In the genomic region with DNA sequence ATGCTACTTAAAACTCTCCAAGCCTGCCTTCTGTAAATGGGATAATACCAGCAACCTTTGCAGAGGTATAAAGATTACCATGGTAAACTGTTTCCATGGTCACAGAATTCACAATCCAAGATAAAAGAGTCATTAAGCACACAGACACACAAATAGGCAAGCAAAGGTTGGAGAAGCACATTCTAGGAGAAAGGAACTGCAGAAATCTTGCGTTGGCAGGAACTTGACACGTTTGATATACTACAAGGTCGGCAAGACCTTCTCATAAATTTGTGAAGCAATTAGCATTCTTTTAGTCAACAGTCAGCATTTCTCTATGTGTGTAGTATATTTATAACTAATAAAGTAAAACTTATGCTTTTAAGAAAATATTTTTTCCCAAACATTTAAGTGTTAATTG, we compare ENCODE assay signal across 27 cellular contexts. TPM values are rescaled to one million over a fixed set of nuclear protein-coding genes. Genes with fewer than 3 reads are reported as not detected.
DNase-seq lines count a peak whose midpoint lies in the region; FAIRE-seq and TF ChIP-seq lines count a peak whose summit lies in the region.
"Had no signal": no experiment of that assay in that cellular context is flagged by ENCODE, and none has a peak within 500 bp of the region (broad histone marks: within the 10 kb centered on the region; RNA-seq: fewer than 3 reads in every experiment).

No MANE protein-coding gene starts in this region.

- H3K27ac ChIP-seq in VCaP: peak overlapping the region; percentile 49
- H3K27ac ChIP-seq in mesenchymal stem cell (ENCODE audit: low read length, poor library complexity, severe bottlenecking): no peak overlapping the region
- H3K27ac ChIP-seq in uterus: peak overlapping the region in 1 of 2 donors; percentile 71
- H3K27ac ChIP-seq: lower lobe of right lung, SJSA1, tibial nerve had no signal

- WGBS in mesenchymal stem cell: 33% methylated on average over 2 of the region's 3 CpGs

- no peak overlapping the region for H3K14ac ChIP-seq in mesenchymal stem cell (ENCODE audit: low read length in 2 of 2)

- FAIRE-seq in HTR-8/SVneo (lab: Jason Lieb, UNC): no peak
- FAIRE-seq: bronchial epithelial cell, GM18507 had no signal

- intact Hi-C loops in uterus (cut with DNase I; ENCODE audit: low total_unique reads): no loop called here

- no peak overlapping the region for H3K23ac ChIP-seq in mesenchymal stem cell (ENCODE audit: low read length in 2 of 2)

- H3K4me1 ChIP-seq in mesenchymal stem cell (ENCODE audit: control insufficient read depth, insufficient read depth, low read depth, low read length) (peaks cover 1% of the 10 kb centered on the region), uterus (peaks cover 5% of the 10 kb centered on the region in 2 donors)
- H3K4me1 ChIP-seq: SJSA1, tibial nerve had no signal

- H2BK5ac ChIP-seq in mesenchymal stem cell (ENCODE audit: low read depth, low read length, poor library complexity, severe bottlenecking): no peak overlapping the region

- H2BK120ac ChIP-seq in mesenchymal stem cell (ENCODE audit: low read depth, low read length): no peak overlapping the region

- H3K79me1 ChIP-seq in mesenchymal stem cell (replicated peaks; ENCODE audit: low read length, poor library complexity, severe bottlenecking): no peaks in the 10 kb centered on the region

- no peak overlapping the region for H3K18ac ChIP-seq in mesenchymal stem cell (ENCODE audit: low read depth in 1 of 2, low read length in 2 of 2)

- no peak overlapping the region for H2AK5ac ChIP-seq in mesenchymal stem cell (ENCODE audit: low read length, severe bottlenecking)

- H3K9me3 ChIP-seq in mesenchymal stem cell (ENCODE audit: control insufficient read depth, low read length) (no peaks in the 10 kb centered on the region), uterus (no peaks in the 10 kb centered on the region)
- H3K9me3 ChIP-seq: lower lobe of right lung, SJSA1, tibial nerve had no signal

- no peak overlapping the region for H2BK15ac ChIP-seq in mesenchymal stem cell (ENCODE audit: low read depth, poor library complexity, severe bottlenecking)

- H3K27me3 ChIP-seq in mesenchymal stem cell (ENCODE audit: control insufficient read depth in 1 of 2, insufficient read depth in 1 of 2, low read length in 2 of 2) (no peaks in the 10 kb centered on the region), uterus (no peaks in the 10 kb centered on the region)
- H3K27me3 ChIP-seq: SJSA1, tibial nerve had no signal

- TF ChIP-seq POLR2A in uterus (IDR thresholded peaks at IDR 0.05): no peak

- no peak overlapping the region for H2AFZ ChIP-seq in mesenchymal stem cell (ENCODE audit: low read depth, low read length)

- no peak overlapping the region for H3K4me2 ChIP-seq in mesenchymal stem cell (ENCODE audit: low read length, poor library complexity, severe bottlenecking)

- no peak overlapping the region for H3K9ac ChIP-seq in mesenchymal stem cell (ENCODE audit: low read length)

- no peak overlapping the region for H3K4ac ChIP-seq in mesenchymal stem cell (ENCODE audit: low read depth in 1 of 2, low read length in 2 of 2)

- DNase-seq in NOMO-1 (lab: John Stamatoyannopoulos, UW; ENCODE audit: unreplicated experiment in 2 of 2) (peak; percentile 46 to 47), NOMO-1 treated with dmso at 0.1 percent for 144 hours (lab: John Stamatoyannopoulos, UW; ENCODE audit: unreplicated experiment) (no peak), mesenchymal stem cell (peak; percentile 46), uterus (peak; percentile 31), HTR-8/SVneo (ENCODE audit: insufficient read length, low spot score) (no peak), NCI-H1092 (lab: John Stamatoyannopoulos, UW) (no peak)
- DNase-seq in activated T-cell treated with anti-CD3 and anti-CD28 coated beads, Interleukin-2, amount 50 U/mL, for 48 hours: no peak
- DNase-seq: ACHN; activated B cell treated with CpG ODN at 0.5 μM for 24 hours; activated CD8-positive, alpha-beta T cell treated with anti-CD3 and anti-CD28 coated beads for 36 hours; activated naive CD8-positive, alpha-beta T cell treated with anti-CD3 and anti-CD28 coated beads for 36 hours; activated T-cell treated with anti-CD3 and anti-CD28 coated beads, Interleukin-2, amount 50 U/mL, for 72 hours; CD4-positive, alpha-beta T cell; DND-41; GOT3; lower lobe of right lung; naive thymus-derived CD4-positive, alpha-beta T cell; NCI-H2081; NCI-H82; stimulated activated CD4-positive, alpha-beta T cell treated with anti-CD3 and anti-CD28 coated beads, Interleukin-15, amount 100 ng/mL, for 24 hours had no signal

- no peaks in the 10 kb centered on the region for H3K36me3 ChIP-seq in mesenchymal stem cell (ENCODE audit: control insufficient read depth in 1 of 2, insufficient read depth in 2 of 2, low read depth in 1 of 2, low read length in 2 of 2)
- H3K36me3 ChIP-seq in uterus: no peaks in the 10 kb centered on the region
- H3K36me3 ChIP-seq: lower lobe of right lung, SJSA1, tibial nerve had no signal

- H3K4me3 ChIP-seq in mesenchymal stem cell (ENCODE audit: insufficient read depth in 1 of 2, low read depth in 1 of 2, low read length in 2 of 2) (no peak overlapping the region), uterus (no peak overlapping the region)
- H3K4me3 ChIP-seq: lower lobe of right lung, SJSA1, tibial nerve had no signal

- H2BK12ac ChIP-seq in mesenchymal stem cell (ENCODE audit: low read length in 2 of 2): no peak overlapping the region

- no peak overlapping the region for H4K8ac ChIP-seq in mesenchymal stem cell (ENCODE audit: low read length)

- no peak overlapping the region for H4K91ac ChIP-seq in mesenchymal stem cell (ENCODE audit: low read length)

- TF ChIP-seq CTCF in VCaP (conservative IDR thresholded peaks at IDR 0.05): no peak
- TF ChIP-seq CTCF in uterus (IDR thresholded peaks at IDR 0.05): no peak

RNA-seq across cellular contexts. Expression of gene CHRNA9, which starts 12.3 kb away (rescaled TPM):
- 0.14 TPM for polyA plus RNA-seq in mesenchymal stem cell (2013, experiment 1 of 2)
- 0.18 TPM for polyA plus RNA-seq in mesenchymal stem cell (2013, experiment 2 of 2)
- not detected for total RNA-seq in uterus
- total RNA-seq: activated T-cell treated with anti-CD3 and anti-CD28 coated beads, Interleukin-2, amount 50 U/mL, for 72 hours; CD4-positive, alpha-beta T cell; dermis microvascular lymphatic vessel endothelial cell; lower lobe of right lung; SJSA1; tibial nerve had no signal
- polyA plus RNA-seq: esophagus had no signal

Comparison
In these comparisons a context has a peak if more than half of its experiments do, and no peak if none do; other contexts are left out.
1. DNase-seq: peak in NOMO-1 (2 of 2), mesenchymal stem cell (single experiment) and uterus (2 of 2); none in NOMO-1 treated with dmso at 0.1 percent for 144 hours (single experiment), activated T-cell treated with anti-CD3 and anti-CD28 coated beads, Interleukin-2, amount 50 U/mL, for 48 hours (0 of 2), HTR-8/SVneo (single experiment) and NCI-H1092 (single experiment).